In genomic region chr1:70207492-70207891, GRCh38 we compare ENCODE assay signal across 1 cellular context.
TF ChIP-seq lines count a peak whose summit lies in the region.

No MANE protein-coding gene starts in this region.

TF ChIP-seq in A549, 52 proteins besides CTCF, POLR2A, EP300 and RAD21 (continued from another document):
- TF ChIP-seq, protein P1, sequence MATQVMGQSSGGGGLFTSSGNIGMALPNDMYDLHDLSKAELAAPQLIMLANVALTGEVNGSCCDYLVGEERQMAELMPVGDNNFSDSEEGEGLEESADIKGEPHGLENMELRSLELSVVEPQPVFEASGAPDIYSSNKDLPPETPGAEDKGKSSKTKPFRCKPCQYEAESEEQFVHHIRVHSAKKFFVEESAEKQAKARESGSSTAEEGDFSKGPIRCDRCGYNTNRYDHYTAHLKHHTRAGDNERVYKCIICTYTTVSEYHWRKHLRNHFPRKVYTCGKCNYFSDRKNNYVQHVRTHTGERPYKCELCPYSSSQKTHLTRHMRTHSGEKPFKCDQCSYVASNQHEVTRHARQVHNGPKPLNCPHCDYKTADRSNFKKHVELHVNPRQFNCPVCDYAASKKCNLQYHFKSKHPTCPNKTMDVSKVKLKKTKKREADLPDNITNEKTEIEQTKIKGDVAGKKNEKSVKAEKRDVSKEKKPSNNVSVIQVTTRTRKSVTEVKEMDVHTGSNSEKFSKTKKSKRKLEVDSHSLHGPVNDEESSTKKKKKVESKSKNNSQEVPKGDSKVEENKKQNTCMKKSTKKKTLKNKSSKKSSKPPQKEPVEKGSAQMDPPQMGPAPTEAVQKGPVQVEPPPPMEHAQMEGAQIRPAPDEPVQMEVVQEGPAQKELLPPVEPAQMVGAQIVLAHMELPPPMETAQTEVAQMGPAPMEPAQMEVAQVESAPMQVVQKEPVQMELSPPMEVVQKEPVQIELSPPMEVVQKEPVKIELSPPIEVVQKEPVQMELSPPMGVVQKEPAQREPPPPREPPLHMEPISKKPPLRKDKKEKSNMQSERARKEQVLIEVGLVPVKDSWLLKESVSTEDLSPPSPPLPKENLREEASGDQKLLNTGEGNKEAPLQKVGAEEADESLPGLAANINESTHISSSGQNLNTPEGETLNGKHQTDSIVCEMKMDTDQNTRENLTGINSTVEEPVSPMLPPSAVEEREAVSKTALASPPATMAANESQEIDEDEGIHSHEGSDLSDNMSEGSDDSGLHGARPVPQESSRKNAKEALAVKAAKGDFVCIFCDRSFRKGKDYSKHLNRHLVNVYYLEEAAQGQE (IDR thresholded peaks at IDR 0.05), result no peak
- TF ChIP-seq KDM1A (IDR thresholded peaks at IDR 0.05; ENCODE audit: low read depth) (no peak), ATOH8 (CRISPR knock-in tag; IDR thresholded peaks at IDR 0.05; ENCODE audit: low read depth) (no peak), MAX (IDR thresholded peaks at IDR 0.05) (no peak), NR3C1 (IDR thresholded peaks at IDR 0.05) (no peak), RFX5 (IDR thresholded peaks at IDR 0.05) (no peak)
